Comparison of ENCODE assay signal across 1 cellular context in the genomic region with DNA sequence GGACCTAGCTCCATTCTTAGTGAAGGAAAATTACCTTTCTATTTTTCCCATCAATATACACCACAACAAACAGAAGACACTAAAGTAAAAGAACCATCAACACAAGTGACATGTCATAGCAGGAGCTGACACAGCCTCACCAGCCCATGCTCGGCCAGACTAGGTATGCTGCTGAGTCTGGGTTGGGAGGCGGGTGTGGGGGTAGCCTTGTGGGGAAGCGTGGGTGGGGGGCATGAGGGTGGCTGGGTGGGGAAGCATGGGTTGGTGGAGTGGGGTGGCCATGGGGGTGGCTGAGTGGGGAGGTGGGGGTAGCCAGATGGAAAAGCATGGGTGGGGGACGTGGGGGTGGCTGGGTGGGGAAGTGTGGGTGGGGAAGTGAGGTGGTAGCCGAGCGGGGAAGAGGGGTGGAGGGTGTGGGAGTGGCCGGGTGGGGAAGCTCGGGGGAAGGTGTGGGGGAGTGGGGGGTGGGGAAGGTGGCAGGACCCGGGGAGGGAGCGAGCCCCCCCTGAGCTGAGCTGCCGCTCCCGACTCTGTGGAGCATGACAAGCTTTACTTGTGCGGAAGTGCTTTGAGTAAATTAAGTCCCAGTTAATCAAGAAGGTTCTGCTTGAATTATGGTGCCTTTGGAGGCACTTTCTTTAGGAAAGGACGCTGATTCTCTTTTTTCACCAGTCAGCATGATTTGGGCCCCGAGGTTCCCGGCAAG.
TF ChIP-seq lines count a peak whose summit lies in the region.

No MANE protein-coding gene starts in this region.

TF ChIP-seq in HepG2, 621 proteins besides CTCF, POLR2A, EP300 and RAD21 (continued from another document):
- TF ChIP-seq, protein P1, sequence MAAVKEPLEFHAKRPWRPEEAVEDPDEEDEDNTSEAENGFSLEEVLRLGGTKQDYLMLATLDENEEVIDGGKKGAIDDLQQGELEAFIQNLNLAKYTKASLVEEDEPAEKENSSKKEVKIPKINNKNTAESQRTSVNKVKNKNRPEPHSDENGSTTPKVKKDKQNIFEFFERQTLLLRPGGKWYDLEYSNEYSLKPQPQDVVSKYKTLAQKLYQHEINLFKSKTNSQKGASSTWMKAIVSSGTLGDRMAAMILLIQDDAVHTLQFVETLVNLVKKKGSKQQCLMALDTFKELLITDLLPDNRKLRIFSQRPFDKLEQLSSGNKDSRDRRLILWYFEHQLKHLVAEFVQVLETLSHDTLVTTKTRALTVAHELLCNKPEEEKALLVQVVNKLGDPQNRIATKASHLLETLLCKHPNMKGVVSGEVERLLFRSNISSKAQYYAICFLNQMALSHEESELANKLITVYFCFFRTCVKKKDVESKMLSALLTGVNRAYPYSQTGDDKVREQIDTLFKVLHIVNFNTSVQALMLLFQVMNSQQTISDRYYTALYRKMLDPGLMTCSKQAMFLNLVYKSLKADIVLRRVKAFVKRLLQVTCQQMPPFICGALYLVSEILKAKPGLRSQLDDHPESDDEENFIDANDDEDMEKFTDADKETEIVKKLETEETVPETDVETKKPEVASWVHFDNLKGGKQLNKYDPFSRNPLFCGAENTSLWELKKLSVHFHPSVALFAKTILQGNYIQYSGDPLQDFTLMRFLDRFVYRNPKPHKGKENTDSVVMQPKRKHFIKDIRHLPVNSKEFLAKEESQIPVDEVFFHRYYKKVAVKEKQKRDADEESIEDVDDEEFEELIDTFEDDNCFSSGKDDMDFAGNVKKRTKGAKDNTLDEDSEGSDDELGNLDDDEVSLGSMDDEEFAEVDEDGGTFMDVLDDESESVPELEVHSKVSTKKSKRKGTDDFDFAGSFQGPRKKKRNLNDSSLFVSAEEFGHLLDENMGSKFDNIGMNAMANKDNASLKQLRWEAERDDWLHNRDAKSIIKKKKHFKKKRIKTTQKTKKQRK (IDR thresholded peaks at IDR 0.05; ENCODE audit: low read length), result no peak
- no peak for TF ChIP-seq NCOA5 (CRISPR knock-in tag; IDR thresholded peaks at IDR 0.05)
- no peak for TF ChIP-seq CBX1 (IDR thresholded peaks at IDR 0.05; ENCODE audit: low read depth)
